ENCODE assay signal across 29 cellular contexts in genomic region chr2:144224446-144224845, GRCh38.
"Had no signal": no experiment of that assay in that cellular context is flagged by ENCODE, and none has a peak within 500 bp of the region (broad histone marks: within the 10 kb centered on the region; RNA-seq: fewer than 3 reads in every experiment).

No MANE protein-coding gene starts in this region.

- H3K9me3 Mint-ChIP-seq: activated CD4-positive, alpha-beta memory T cell treated with anti-CD3 and anti-CD28 coated beads for 36 hours; activated CD4-positive, alpha-beta T cell treated with anti-CD3 and anti-CD28 coated beads, Interleukin-2, amount 10 ng/mL, durations not matched to agents 24 days and 14 days; activated naive CD8-positive, alpha-beta T cell treated with anti-CD3 and anti-CD28 coated beads for 36 hours; effector memory CD8-positive, alpha-beta T cell had no signal

- DNase-seq: activated CD4-positive, alpha-beta memory T cell treated with anti-CD3 and anti-CD28 coated beads for 36 hours; activated CD4-positive, alpha-beta T cell treated with anti-CD3 and anti-CD28 coated beads for 36 hours; activated CD4-positive, alpha-beta T cell treated with anti-CD3 and anti-CD28 coated beads, Interleukin-2, amount 10 ng/mL, durations not matched to agents 24 days and 14 days; activated CD4-positive, CD25-positive, alpha-beta regulatory T cell; activated CD4-positive, CD25-positive, alpha-beta regulatory T cell treated with anti-CD3 and anti-CD28 coated beads, Interleukin-2, amount 50 U/mL, for 72 hours; activated CD8-positive, alpha-beta memory T cell treated with anti-CD3 and anti-CD28 coated beads, Interleukin-2, amount 10 ng/mL, durations not matched to agents 7 days and 5 days; activated CD8-positive, alpha-beta memory T cell treated with anti-CD3 and anti-CD28 coated beads, Interleukin-2, amount 50 U/mL, for 4 hours; activated CD8-positive, alpha-beta T cell treated with anti-CD3 and anti-CD28 coated beads, Interleukin-2, amount 10 ng/mL, durations not matched to agents 7 days and 5 days; activated gamma-delta T cell; activated naive CD4-positive, alpha-beta T cell treated with anti-CD3 and anti-CD28 coated beads, Interleukin-2, amount 50 U/mL, for 16 hours; activated naive CD4-positive, alpha-beta T cell treated with Interleukin-2 at 50 U/mL for 16 hours; activated naive CD8-positive, alpha-beta T cell treated with anti-CD3 and anti-CD28 coated beads for 36 hours; activated naive CD8-positive, alpha-beta T cell treated with anti-CD3 and anti-CD28 coated beads, Interleukin-2, amount 50 U/mL, for 24 hours; activated T-cell treated with anti-CD3 and anti-CD28 coated beads, Interleukin-2, amount 50 U/mL, for 1 hour; activated T-cell treated with anti-CD3 and anti-CD28 coated beads, Interleukin-2, amount 50 U/mL, for 48 hours; adrenal gland; amygdala; aorta; body of pancreas; caudate nucleus; cortex of kidney; dermis blood vessel endothelial cell; effector CD4-positive, alpha-beta T cell; effector memory CD8-positive, alpha-beta T cell; esophagus squamous epithelium; foreskin melanocyte; heart right ventricle; T-helper 2 cell had no signal

- H3K4me3 Mint-ChIP-seq: activated CD4-positive, alpha-beta memory T cell treated with anti-CD3 and anti-CD28 coated beads for 36 hours; activated CD4-positive, alpha-beta T cell treated with anti-CD3 and anti-CD28 coated beads for 36 hours; activated CD4-positive, alpha-beta T cell treated with anti-CD3 and anti-CD28 coated beads, Interleukin-2, amount 10 ng/mL, durations not matched to agents 24 days and 14 days; activated CD8-positive, alpha-beta memory T cell treated with anti-CD3 and anti-CD28 coated beads, Interleukin-2, amount 10 ng/mL, durations not matched to agents 7 days and 5 days; activated CD8-positive, alpha-beta T cell treated with anti-CD3 and anti-CD28 coated beads, Interleukin-2, amount 10 ng/mL, durations not matched to agents 7 days and 5 days; activated naive CD8-positive, alpha-beta T cell treated with anti-CD3 and anti-CD28 coated beads for 36 hours; activated naive CD8-positive, alpha-beta T cell treated with anti-CD3 and anti-CD28 coated beads, Interleukin-2, amount 50 U/mL, for 24 hours; effector memory CD8-positive, alpha-beta T cell had no signal

- ATAC-seq: activated CD4-positive, alpha-beta T cell treated with anti-CD3 and anti-CD28 coated beads for 36 hours; activated CD8-positive, alpha-beta memory T cell treated with anti-CD3 and anti-CD28 coated beads, Interleukin-2, amount 10 ng/mL, durations not matched to agents 7 days and 5 days; activated CD8-positive, alpha-beta T cell treated with anti-CD3 and anti-CD28 coated beads, Interleukin-2, amount 10 ng/mL, durations not matched to agents 7 days and 5 days; activated naive CD8-positive, alpha-beta T cell treated with anti-CD3 and anti-CD28 coated beads, Interleukin-2, amount 50 U/mL, for 24 hours; body of pancreas; gastroesophageal sphincter; heart right ventricle had no signal

- H3K27ac Mint-ChIP-seq: activated CD4-positive, alpha-beta memory T cell treated with anti-CD3 and anti-CD28 coated beads for 36 hours; activated CD4-positive, alpha-beta T cell treated with anti-CD3 and anti-CD28 coated beads for 36 hours; activated CD4-positive, alpha-beta T cell treated with anti-CD3 and anti-CD28 coated beads, Interleukin-2, amount 10 ng/mL, durations not matched to agents 24 days and 14 days; activated CD8-positive, alpha-beta memory T cell treated with anti-CD3 and anti-CD28 coated beads, Interleukin-2, amount 10 ng/mL, durations not matched to agents 7 days and 5 days; activated CD8-positive, alpha-beta T cell treated with anti-CD3 and anti-CD28 coated beads, Interleukin-2, amount 10 ng/mL, durations not matched to agents 7 days and 5 days; activated naive CD8-positive, alpha-beta T cell treated with anti-CD3 and anti-CD28 coated beads for 36 hours; activated naive CD8-positive, alpha-beta T cell treated with anti-CD3 and anti-CD28 coated beads, Interleukin-2, amount 50 U/mL, for 24 hours had no signal

- H3K36me3 Mint-ChIP-seq: activated CD4-positive, alpha-beta memory T cell treated with anti-CD3 and anti-CD28 coated beads for 36 hours had no signal

- H3K27me3 Mint-ChIP-seq: activated CD4-positive, alpha-beta memory T cell treated with anti-CD3 and anti-CD28 coated beads for 36 hours; activated CD4-positive, alpha-beta T cell treated with anti-CD3 and anti-CD28 coated beads for 36 hours; activated CD4-positive, alpha-beta T cell treated with anti-CD3 and anti-CD28 coated beads, Interleukin-2, amount 10 ng/mL, durations not matched to agents 24 days and 14 days; activated CD8-positive, alpha-beta memory T cell treated with anti-CD3 and anti-CD28 coated beads, Interleukin-2, amount 10 ng/mL, durations not matched to agents 7 days and 5 days; activated naive CD8-positive, alpha-beta T cell treated with anti-CD3 and anti-CD28 coated beads for 36 hours; activated naive CD8-positive, alpha-beta T cell treated with anti-CD3 and anti-CD28 coated beads, Interleukin-2, amount 50 U/mL, for 24 hours; effector memory CD8-positive, alpha-beta T cell had no signal
